31 cellular contexts compared by ENCODE assay signal in the genomic region with DNA sequence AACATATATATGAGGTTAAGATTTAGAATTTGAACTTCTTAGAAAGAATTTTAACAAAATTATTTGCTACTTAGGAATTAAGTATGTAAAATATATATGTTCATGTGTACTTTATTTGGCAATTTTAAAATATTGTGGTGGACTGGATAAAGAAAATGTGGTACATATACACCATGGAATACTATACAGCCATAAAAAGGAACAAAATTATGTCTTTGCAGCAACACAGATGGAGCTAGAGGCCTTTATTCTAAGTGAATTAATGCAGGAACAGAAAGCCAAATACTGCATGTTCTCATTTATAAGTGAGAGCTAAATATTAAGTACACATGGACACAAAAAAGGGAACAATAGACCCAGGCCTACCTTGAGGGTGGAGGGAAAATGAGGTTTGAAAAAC.
A peak's percentile ranks its signal among the peaks of the same experiment; 100 is the strongest.
DNase-seq lines count a peak whose midpoint lies in the region; ATAC-seq and TF ChIP-seq lines count a peak whose summit lies in the region.
"Had no signal": no experiment of that assay in that cellular context is flagged by ENCODE, and none has a peak within 500 bp of the region (broad histone marks: within the 10 kb centered on the region; RNA-seq: fewer than 3 reads in every experiment).

No MANE protein-coding gene starts in this region.

- H3K79me2 ChIP-seq in SK-N-SH (ENCODE audit: insufficient read depth), result no peaks in the 10 kb centered on the region

- DNase-seq in SK-N-SH, result no peak
- DNase-seq in WERI-Rb-1, result no peak
- no peak for DNase-seq in NCI-H187 treated with DMSO at 0.1 percent for 48 hours (lab: John Stamatoyannopoulos, UW)
- DNase-seq in NK-92 (lab: John Stamatoyannopoulos, UW; ENCODE audit: unreplicated experiment), result no peak
- DNase-seq: 8988T; ACHN; AML-193; BE2C; C1 segment of cervical spinal cord; Caco-2; Calu3; CD4-positive, alpha-beta memory T cell; CD4-positive, alpha-beta T cell; CD4-positive, CD25-positive, alpha-beta regulatory T cell; CD8-positive, alpha-beta memory T cell; CD8-positive, alpha-beta T cell; COR-L47; DMS 273 treated with DMSO at 0.1 percent for 48 hours; DMS153; DMS53; DMS79; DMS79 treated with DMSO at 0.1 percent for 48 hours; DND-41; EL had no signal

- no peaks in the 10 kb centered on the region for H3K9me2 ChIP-seq in SK-N-SH

- TF ChIP-seq EP300 in SK-N-SH (IDR thresholded peaks at IDR 0.05; ENCODE audit: borderline replicate concordance in 1 of 2, low read depth in 1 of 2, low read length in 1 of 2), result no peak

- H2AFZ ChIP-seq in SK-N-SH (ENCODE audit: low read depth), result no peak overlapping the region

- POLR2A ChIA-PET in SK-N-SH (lab: Yijun Ruan, JAX) (no interaction called here), HEK293 (lab: Yijun Ruan, JAX) (no interaction called here)

- H3K9me3 ChIP-seq in SK-N-SH (0 out of 2 replicates have a peak, but pooled peaks cover 5% of the 10 kb centered on the region), HEK293 (ENCODE audit: control insufficient read depth, insufficient read depth, low read depth, low read length) (no peaks in the 10 kb centered on the region), WERI-Rb-1 (ENCODE audit: severe bottlenecking) (peaks cover 29% of the 10 kb centered on the region)
- H3K9me3 ChIP-seq: BE2C, Caco-2 had no signal

- no peak overlapping the region for H3K4me2 ChIP-seq in SK-N-SH
- H3K4me2 ChIP-seq: A549; BLaER1; BLaER1 treated with 17β-estradiol and CSF1 and Interleukin-3, amounts not matched to agents 10 nM and 100 nM had no signal

- TF ChIP-seq RAD21 in SK-N-SH (IDR thresholded peaks at IDR 0.05; ENCODE audit: low read length), result no peak

- H3K4me3 ChIP-seq in SK-N-SH (ENCODE audit: low read depth in 2 of 2, low read length in 1 of 2) (no peak overlapping the region), HEK293 (ENCODE audit: low read depth, low read length) (no peak overlapping the region), WERI-Rb-1 (ENCODE audit: low read depth, low read length) (no peak overlapping the region)
- H3K4me3 ChIP-seq: A549; BLaER1; BLaER1 treated with 17β-estradiol and CSF1 and Interleukin-3, amounts not matched to agents 10 nM and 100 nM had no signal

- CTCF ChIA-PET in SK-N-SH (lab: Yijun Ruan, JAX) (interaction anchor here (1.1 kb wide), 2 partner anchors 10 to 170 kb away, joined by 3 to 4 read pairs; no protein-coding TSS in a partner anchor), HEK293 (lab: Yijun Ruan, JAX) (interaction anchor here (0.6 to 1.6 kb wide), 3 partner anchors 14 to 673 kb away, joined by 3 to 4 read pairs (median 3); no protein-coding TSS in a partner anchor)

- H3K9ac ChIP-seq in SK-N-SH, result no peak overlapping the region
- H3K9ac ChIP-seq: BLaER1; BLaER1 treated with 17β-estradiol and CSF1 and Interleukin-3, amounts not matched to agents 10 nM and 100 nM had no signal

- TF ChIP-seq CTCF in SK-N-SH (IDR thresholded peaks at IDR 0.05), result no peak
- no peak for TF ChIP-seq CTCF in HEK293 (tag by site-specific recombination; IDR thresholded peaks at IDR 0.05)
- no peak for TF ChIP-seq CTCF in WERI-Rb-1 (IDR thresholded peaks at IDR 0.05; ENCODE audit: low read depth, low read length)

- H3K27ac ChIP-seq in SK-N-SH (ENCODE audit: low read depth in 2 of 2, low read length in 1 of 2) (no peak overlapping the region), HEK293 (ENCODE audit: extremely low read depth, low read depth, low read length) (no peak overlapping the region), WERI-Rb-1 (peak overlapping the region; percentile 70)
- H3K27ac ChIP-seq: 22Rv1; A549; BLaER1; BLaER1 treated with 17β-estradiol and CSF1 and Interleukin-3, amounts not matched to agents 10 nM and 100 nM; C4-2B had no signal

- H3K27me3 ChIP-seq in SK-N-SH (ENCODE audit: insufficient read depth), result no peaks in the 10 kb centered on the region
- no peaks in the 10 kb centered on the region for H3K27me3 ChIP-seq in WERI-Rb-1 (ENCODE audit: insufficient read depth, low read depth, severe bottlenecking)
- H3K27me3 ChIP-seq: BE2C; BLaER1; BLaER1 treated with 17β-estradiol and CSF1 and Interleukin-3, amounts not matched to agents 10 nM and 100 nM had no signal

- no peaks in the 10 kb centered on the region for H3F3A ChIP-seq in SK-N-SH (replicated peaks; ENCODE audit: insufficient read depth)

- ATAC-seq in SK-N-SH treated with all-trans-retinoic acid at 6 μM for 48 hours, result no peak
- ATAC-seq: A549; CD8-positive, alpha-beta T cell had no signal

- H3K36me3 ChIP-seq in SK-N-SH (replicated peaks in 1 of 2; ENCODE audit: control insufficient read depth in 1 of 2, insufficient read depth in 2 of 2, low read length in 1 of 2), result no peaks in the 10 kb centered on the region
- no peaks in the 10 kb centered on the region for H3K36me3 ChIP-seq in HEK293 (ENCODE audit: control insufficient read depth in 2 of 2, insufficient read depth in 1 of 2, low read length in 2 of 2)
- no peaks in the 10 kb centered on the region for H3K36me3 ChIP-seq in WERI-Rb-1
- H3K36me3 ChIP-seq: BE2C; BLaER1; BLaER1 treated with 17β-estradiol and CSF1 and Interleukin-3, amounts not matched to agents 10 nM and 100 nM had no signal

- H3K4me1 ChIP-seq in SK-N-SH (ENCODE audit: control insufficient read depth in 1 of 2, insufficient read depth in 2 of 2, low read depth in 1 of 2, low read length in 1 of 2) (peaks cover 0 to 6% of the 10 kb centered on the region in 2 experiments; a peak in 1 of 4 replicates), HEK293 (ENCODE audit: control insufficient read depth, insufficient read depth, low read length) (no peaks in the 10 kb centered on the region)
- H3K4me1 ChIP-seq: A549; BE2C; BLaER1; BLaER1 treated with 17β-estradiol and CSF1 and Interleukin-3, amounts not matched to agents 10 nM and 100 nM; Caco-2 had no signal

- no peaks in the 10 kb centered on the region for H4K20me1 ChIP-seq in SK-N-SH (ENCODE audit: insufficient read depth)
- H4K20me1 ChIP-seq: BLaER1; BLaER1 treated with 17β-estradiol and CSF1 and Interleukin-3, amounts not matched to agents 10 nM and 100 nM had no signal

TF ChIP-seq in SK-N-SH treated with all-trans-retinoic acid at 6 μM for 48 hours, 23 proteins besides CTCF, POLR2A, EP300 and RAD21:
- TF ChIP-seq ZNF8 (CRISPR knock-in tag; IDR thresholded peaks at IDR 0.05) (peak; percentile 82), BACH2 (CRISPR knock-in tag; IDR thresholded peaks at IDR 0.05; ENCODE audit: borderline replicate concordance) (no peak), ISL1 (CRISPR knock-in tag; IDR thresholded peaks at IDR 0.05) (no peak)
TF ChIP-seq in SK-N-SH treated with all-trans-retinoic acid at 6 μM for 48 hours: peak in this region for 1.

TF ChIP-seq in SK-N-SH, 30 proteins besides CTCF, POLR2A, EP300 and RAD21:
- TF ChIP-seq TCF12 (IDR thresholded peaks at IDR 0.05), result no peak
- no peak for TF ChIP-seq MXI1 (IDR thresholded peaks at IDR 0.05; ENCODE audit: low read depth, low read length)
- TF ChIP-seq TEAD4 (IDR thresholded peaks at IDR 0.05; ENCODE audit: borderline replicate concordance, insufficient read depth), result no peak

TF ChIP-seq in HEK293, 187 proteins besides CTCF, POLR2A, EP300 and RAD21:
- TF ChIP-seq HIC1 (tag by site-specific recombination; IDR thresholded peaks at IDR 0.05) (no peak), ZNF391 (tag by site-specific recombination; IDR thresholded peaks at IDR 0.05; ENCODE audit: borderline replicate concordance, low read depth) (no peak), ZNF146 (tag by site-specific recombination; IDR thresholded peaks at IDR 0.05) (peak; percentile 86), ZSCAN18 (tag by site-specific recombination; IDR thresholded peaks at IDR 0.05) (no peak), KLF1 (tag by site-specific recombination; IDR thresholded peaks at IDR 0.05) (no peak)
